ENCODE assay signal across 16 cellular contexts in genomic region chr3:60363817-60364216, GRCh38.
DNase-seq lines count a peak whose midpoint lies in the region; ATAC-seq, FAIRE-seq and TF ChIP-seq lines count a peak whose summit lies in the region.
"Had no signal": no experiment of that assay in that cellular context is flagged by ENCODE, and none has a peak within 500 bp of the region (broad histone marks: within the 10 kb centered on the region; RNA-seq: fewer than 3 reads in every experiment).

No MANE protein-coding gene starts in this region.

- H3K4me3 ChIP-seq in bronchial epithelial cell (ENCODE audit: low read depth, low read length): no peak overlapping the region
- H3K4me3 ChIP-seq: adrenal gland, esophagus muscularis mucosa, SJSA1, tibial nerve had no signal

- ATAC-seq in HG03442 (IDR thresholded peaks at IDR 0.05; ENCODE audit: unreplicated experiment): peak; percentile 63

- FAIRE-seq in bronchial epithelial cell (lab: Jason Lieb, UNC): no peak
- FAIRE-seq: GM12892, TTC549 had no signal

- H3K27ac Mint-ChIP-seq in endothelial cell (ENCODE audit: unreplicated experiment): no peak overlapping the region
- H3K27ac Mint-ChIP-seq in nephron progenitor cell: no peak overlapping the region
- H3K27ac Mint-ChIP-seq: dendritic cell treated with granulocyte-macrophage colony-stimulating factor and Interleukin-4, amounts not matched to agents 40 ng/mL and 50 ng/mL, for 4 days; progenitor cell of endocrine pancreas had no signal

- H3K9me3 Mint-ChIP-seq in endothelial cell (ENCODE audit: unreplicated experiment) (no peaks in the 10 kb centered on the region), nephron progenitor cell (no peaks in the 10 kb centered on the region)

- no peaks in the 10 kb centered on the region for H3K36me3 Mint-ChIP-seq in endothelial cell (ENCODE audit: low read depth, unreplicated experiment)
- no peaks in the 10 kb centered on the region for H3K36me3 Mint-ChIP-seq in nephron progenitor cell (ENCODE audit: low read depth)

- H3K4me3 Mint-ChIP-seq in endothelial cell (ENCODE audit: unreplicated experiment) (no peak overlapping the region), nephron progenitor cell (no peak overlapping the region)
- H3K4me3 Mint-ChIP-seq: dendritic cell treated with granulocyte-macrophage colony-stimulating factor and Interleukin-4, amounts not matched to agents 40 ng/mL and 50 ng/mL, for 4 days had no signal

- H3K27me3 Mint-ChIP-seq in endothelial cell (ENCODE audit: unreplicated experiment): peaks cover 2% of the 10 kb centered on the region
- peaks cover 8% of the 10 kb centered on the region for H3K27me3 Mint-ChIP-seq in nephron progenitor cell (ENCODE audit: low read depth, poor library complexity)
- H3K27me3 Mint-ChIP-seq: dendritic cell treated with granulocyte-macrophage colony-stimulating factor and Interleukin-4, amounts not matched to agents 40 ng/mL and 50 ng/mL, for 4 days had no signal

- TF ChIP-seq CTCF in bronchial epithelial cell (IDR thresholded peaks at IDR 0.05; ENCODE audit: insufficient read depth, low read length, severe bottlenecking): no peak
- no peak for TF ChIP-seq CTCF in endothelial cell (IDR thresholded peaks at IDR 0.05; ENCODE audit: unreplicated experiment)
- TF ChIP-seq CTCF in nephron progenitor cell (IDR thresholded peaks at IDR 0.05): no peak

- H3K4me1 Mint-ChIP-seq in endothelial cell (ENCODE audit: unreplicated experiment): peaks cover 4% of the 10 kb centered on the region
- no peaks in the 10 kb centered on the region for H3K4me1 Mint-ChIP-seq in nephron progenitor cell

- no peaks in the 10 kb centered on the region for H3K36me3 ChIP-seq in bronchial epithelial cell (ENCODE audit: control insufficient read depth, insufficient read depth, low read length)
- H3K36me3 ChIP-seq: adrenal gland, esophagus muscularis mucosa, SJSA1, tibial nerve had no signal

- no peaks in the 10 kb centered on the region for H3K27me3 ChIP-seq in bronchial epithelial cell (ENCODE audit: control insufficient read depth, insufficient read depth, low read length)
- H3K27me3 ChIP-seq: adrenal gland, esophagus muscularis mucosa, SJSA1, tibial nerve had no signal

- DNase-seq in stimulated activated CD4-positive, alpha-beta T cell treated with anti-CD3 and anti-CD28 coated beads, Interleukin-4, amount 100 ng/mL, for 24 hours: peak; percentile 6
- no peak for DNase-seq in stimulated activated CD4-positive, alpha-beta T cell treated with anti-CD3 and anti-CD28 coated beads, Interleukin-12 subunit alpha, Interleukin-12 subunit beta, amount 100 ng/mL, for 4 hours
- DNase-seq in bronchial epithelial cell (ENCODE audit: low read depth): peak; percentile 26
- no peak for DNase-seq in NCI-H187 (lab: John Stamatoyannopoulos, UW)
- no peak for DNase-seq in endothelial cell (ENCODE audit: low spot score)
- no peak for DNase-seq in nephron progenitor cell
- DNase-seq: adrenal gland, EL had no signal

Comparison
In these comparisons a context has a peak if more than half of its experiments do, and no peak if none do; other contexts are left out.
1. DNase-seq: peak in stimulated activated CD4-positive, alpha-beta T cell treated with anti-CD3 and anti-CD28 coated beads, Interleukin-4, amount 100 ng/mL, for 24 hours (single experiment) and bronchial epithelial cell (single experiment); none in stimulated activated CD4-positive, alpha-beta T cell treated with anti-CD3 and anti-CD28 coated beads, Interleukin-12 subunit alpha, Interleukin-12 subunit beta, amount 100 ng/mL, for 4 hours (single experiment), NCI-H187 (0 of 2), endothelial cell (single experiment) and nephron progenitor cell (single experiment).